In the genomic region with DNA sequence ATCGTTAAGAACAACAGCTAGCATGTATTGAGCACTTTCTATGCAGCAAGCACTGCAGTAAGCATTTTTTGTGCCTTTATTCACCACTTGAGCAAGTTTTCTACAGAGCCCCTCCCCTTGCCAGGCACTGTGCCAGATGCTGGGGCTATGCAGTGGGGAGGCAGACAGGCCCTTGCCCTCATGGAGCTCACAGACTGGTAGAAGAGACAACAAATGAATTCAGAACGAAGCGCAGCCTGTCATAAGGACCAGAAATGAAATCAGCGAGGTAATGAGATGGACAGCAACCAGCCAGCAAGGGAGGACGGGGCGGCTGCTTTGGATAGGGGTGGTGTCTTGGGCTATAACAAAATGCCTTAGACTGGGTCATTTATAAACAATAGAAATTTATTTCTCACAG, we compare ENCODE assay signal across 1 cellular context.
A peak's percentile ranks its signal among the peaks of the same experiment; 100 is the strongest.
TF ChIP-seq lines count a peak whose summit lies in the region.

No MANE protein-coding gene starts in this region.

TF ChIP-seq in HepG2, 621 proteins besides CTCF, POLR2A, EP300 and RAD21 (continues in another document):
- TF ChIP-seq, protein P1, sequence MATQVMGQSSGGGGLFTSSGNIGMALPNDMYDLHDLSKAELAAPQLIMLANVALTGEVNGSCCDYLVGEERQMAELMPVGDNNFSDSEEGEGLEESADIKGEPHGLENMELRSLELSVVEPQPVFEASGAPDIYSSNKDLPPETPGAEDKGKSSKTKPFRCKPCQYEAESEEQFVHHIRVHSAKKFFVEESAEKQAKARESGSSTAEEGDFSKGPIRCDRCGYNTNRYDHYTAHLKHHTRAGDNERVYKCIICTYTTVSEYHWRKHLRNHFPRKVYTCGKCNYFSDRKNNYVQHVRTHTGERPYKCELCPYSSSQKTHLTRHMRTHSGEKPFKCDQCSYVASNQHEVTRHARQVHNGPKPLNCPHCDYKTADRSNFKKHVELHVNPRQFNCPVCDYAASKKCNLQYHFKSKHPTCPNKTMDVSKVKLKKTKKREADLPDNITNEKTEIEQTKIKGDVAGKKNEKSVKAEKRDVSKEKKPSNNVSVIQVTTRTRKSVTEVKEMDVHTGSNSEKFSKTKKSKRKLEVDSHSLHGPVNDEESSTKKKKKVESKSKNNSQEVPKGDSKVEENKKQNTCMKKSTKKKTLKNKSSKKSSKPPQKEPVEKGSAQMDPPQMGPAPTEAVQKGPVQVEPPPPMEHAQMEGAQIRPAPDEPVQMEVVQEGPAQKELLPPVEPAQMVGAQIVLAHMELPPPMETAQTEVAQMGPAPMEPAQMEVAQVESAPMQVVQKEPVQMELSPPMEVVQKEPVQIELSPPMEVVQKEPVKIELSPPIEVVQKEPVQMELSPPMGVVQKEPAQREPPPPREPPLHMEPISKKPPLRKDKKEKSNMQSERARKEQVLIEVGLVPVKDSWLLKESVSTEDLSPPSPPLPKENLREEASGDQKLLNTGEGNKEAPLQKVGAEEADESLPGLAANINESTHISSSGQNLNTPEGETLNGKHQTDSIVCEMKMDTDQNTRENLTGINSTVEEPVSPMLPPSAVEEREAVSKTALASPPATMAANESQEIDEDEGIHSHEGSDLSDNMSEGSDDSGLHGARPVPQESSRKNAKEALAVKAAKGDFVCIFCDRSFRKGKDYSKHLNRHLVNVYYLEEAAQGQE (IDR thresholded peaks at IDR 0.05; ENCODE audit: borderline replicate concordance in 1 of 2, low read depth in 1 of 2, low read length in 2 of 2) = no peak
- no peak for TF ChIP-seq DNMT3B (CRISPR knock-in tag; conservative IDR thresholded peaks at IDR 0.05)
- no peak for TF ChIP-seq ZNF350 (CRISPR knock-in tag; IDR thresholded peaks at IDR 0.05; ENCODE audit: borderline replicate concordance, low read depth)
- peak; percentile 47; the same call in 1 of the 2 replicates for TF ChIP-seq SALL1 (CRISPR knock-in tag; IDR thresholded peaks at IDR 0.05)
- TF ChIP-seq RBAK (CRISPR knock-in tag; IDR thresholded peaks at IDR 0.05) = no peak
- 0 out of 2 replicates have a peak, but pooled peaks have one; percentile 26 for TF ChIP-seq JUN (CRISPR knock-in tag; IDR thresholded peaks at IDR 0.05)
- no peak for TF ChIP-seq DNMT1 (CRISPR knock-in tag; IDR thresholded peaks at IDR 0.05)
- TF ChIP-seq, protein P2, sequence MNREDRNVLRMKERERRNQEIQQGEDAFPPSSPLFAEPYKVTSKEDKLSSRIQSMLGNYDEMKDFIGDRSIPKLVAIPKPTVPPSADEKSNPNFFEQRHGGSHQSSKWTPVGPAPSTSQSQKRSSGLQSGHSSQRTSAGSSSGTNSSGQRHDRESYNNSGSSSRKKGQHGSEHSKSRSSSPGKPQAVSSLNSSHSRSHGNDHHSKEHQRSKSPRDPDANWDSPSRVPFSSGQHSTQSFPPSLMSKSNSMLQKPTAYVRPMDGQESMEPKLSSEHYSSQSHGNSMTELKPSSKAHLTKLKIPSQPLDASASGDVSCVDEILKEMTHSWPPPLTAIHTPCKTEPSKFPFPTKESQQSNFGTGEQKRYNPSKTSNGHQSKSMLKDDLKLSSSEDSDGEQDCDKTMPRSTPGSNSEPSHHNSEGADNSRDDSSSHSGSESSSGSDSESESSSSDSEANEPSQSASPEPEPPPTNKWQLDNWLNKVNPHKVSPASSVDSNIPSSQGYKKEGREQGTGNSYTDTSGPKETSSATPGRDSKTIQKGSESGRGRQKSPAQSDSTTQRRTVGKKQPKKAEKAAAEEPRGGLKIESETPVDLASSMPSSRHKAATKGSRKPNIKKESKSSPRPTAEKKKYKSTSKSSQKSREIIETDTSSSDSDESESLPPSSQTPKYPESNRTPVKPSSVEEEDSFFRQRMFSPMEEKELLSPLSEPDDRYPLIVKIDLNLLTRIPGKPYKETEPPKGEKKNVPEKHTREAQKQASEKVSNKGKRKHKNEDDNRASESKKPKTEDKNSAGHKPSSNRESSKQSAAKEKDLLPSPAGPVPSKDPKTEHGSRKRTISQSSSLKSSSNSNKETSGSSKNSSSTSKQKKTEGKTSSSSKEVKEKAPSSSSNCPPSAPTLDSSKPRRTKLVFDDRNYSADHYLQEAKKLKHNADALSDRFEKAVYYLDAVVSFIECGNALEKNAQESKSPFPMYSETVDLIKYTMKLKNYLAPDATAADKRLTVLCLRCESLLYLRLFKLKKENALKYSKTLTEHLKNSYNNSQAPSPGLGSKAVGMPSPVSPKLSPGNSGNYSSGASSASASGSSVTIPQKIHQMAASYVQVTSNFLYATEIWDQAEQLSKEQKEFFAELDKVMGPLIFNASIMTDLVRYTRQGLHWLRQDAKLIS (CRISPR knock-in tag; IDR thresholded peaks at IDR 0.05) = no peak
- TF ChIP-seq, protein P3, sequence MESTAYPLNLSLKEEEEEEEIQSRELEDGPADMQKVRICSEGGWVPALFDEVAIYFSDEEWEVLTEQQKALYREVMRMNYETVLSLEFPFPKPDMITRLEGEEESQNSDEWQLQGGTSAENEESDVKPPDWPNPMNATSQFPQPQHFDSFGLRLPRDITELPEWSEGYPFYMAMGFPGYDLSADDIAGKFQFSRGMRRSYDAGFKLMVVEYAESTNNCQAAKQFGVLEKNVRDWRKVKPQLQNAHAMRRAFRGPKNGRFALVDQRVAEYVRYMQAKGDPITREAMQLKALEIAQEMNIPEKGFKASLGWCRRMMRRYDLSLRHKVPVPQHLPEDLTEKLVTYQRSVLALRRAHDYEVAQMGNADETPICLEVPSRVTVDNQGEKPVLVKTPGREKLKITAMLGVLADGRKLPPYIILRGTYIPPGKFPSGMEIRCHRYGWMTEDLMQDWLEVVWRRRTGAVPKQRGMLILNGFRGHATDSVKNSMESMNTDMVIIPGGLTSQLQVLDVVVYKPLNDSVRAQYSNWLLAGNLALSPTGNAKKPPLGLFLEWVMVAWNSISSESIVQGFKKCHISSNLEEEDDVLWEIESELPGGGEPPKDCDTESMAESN (CRISPR knock-in tag; conservative IDR thresholded peaks at IDR 0.05) = peak; percentile 84
- no peak for TF ChIP-seq CENPT (CRISPR knock-in tag; IDR thresholded peaks at IDR 0.05; ENCODE audit: low read depth)
- TF ChIP-seq BORCS8-MEF2B (CRISPR knock-in tag; IDR thresholded peaks at IDR 0.05) = no peak
- TF ChIP-seq, protein P4, sequence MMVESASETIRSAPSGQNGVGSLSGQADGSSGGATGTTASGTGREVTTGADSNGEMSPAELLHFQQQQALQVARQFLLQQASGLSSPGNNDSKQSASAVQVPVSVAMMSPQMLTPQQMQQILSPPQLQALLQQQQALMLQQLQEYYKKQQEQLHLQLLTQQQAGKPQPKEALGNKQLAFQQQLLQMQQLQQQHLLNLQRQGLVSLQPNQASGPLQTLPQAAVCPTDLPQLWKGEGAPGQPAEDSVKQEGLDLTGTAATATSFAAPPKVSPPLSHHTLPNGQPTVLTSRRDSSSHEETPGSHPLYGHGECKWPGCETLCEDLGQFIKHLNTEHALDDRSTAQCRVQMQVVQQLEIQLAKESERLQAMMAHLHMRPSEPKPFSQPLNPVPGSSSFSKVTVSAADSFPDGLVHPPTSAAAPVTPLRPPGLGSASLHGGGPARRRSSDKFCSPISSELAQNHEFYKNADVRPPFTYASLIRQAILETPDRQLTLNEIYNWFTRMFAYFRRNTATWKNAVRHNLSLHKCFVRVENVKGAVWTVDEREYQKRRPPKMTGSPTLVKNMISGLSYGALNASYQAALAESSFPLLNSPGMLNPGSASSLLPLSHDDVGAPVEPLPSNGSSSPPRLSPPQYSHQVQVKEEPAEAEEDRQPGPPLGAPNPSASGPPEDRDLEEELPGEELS (CRISPR knock-in tag; IDR thresholded peaks at IDR 0.05) = peak; percentile 24; the same call in 1 of the 2 replicates
- TF ChIP-seq YY1 (IDR thresholded peaks at IDR 0.05; ENCODE audit: insufficient read depth, insufficient replicate concordance, low read depth, low read length) = no peak
- no peak for TF ChIP-seq ZBTB3 (CRISPR knock-in tag; IDR thresholded peaks at IDR 0.05; ENCODE audit: borderline replicate concordance, low read depth)
- TF ChIP-seq KLF11 (CRISPR knock-in tag; IDR thresholded peaks at IDR 0.05) = no peak
- no peak for TF ChIP-seq MEIS1 (CRISPR knock-in tag; IDR thresholded peaks at IDR 0.05; ENCODE audit: borderline replicate concordance)
- no peak for TF ChIP-seq NKX3-1 (CRISPR knock-in tag; IDR thresholded peaks at IDR 0.05)
- TF ChIP-seq ZNF614 (CRISPR knock-in tag; IDR thresholded peaks at IDR 0.05; ENCODE audit: borderline replicate concordance) = no peak
- no peak for TF ChIP-seq RBM39 (IDR thresholded peaks at IDR 0.05; ENCODE audit: low read depth, low read length, poor library complexity, severe bottlenecking)
- peak in 1 of 2 experiments; percentile 27; a peak in 1 of 4 replicates for TF ChIP-seq MAFK (conservative IDR thresholded peaks at IDR 0.05 in 1 of 2, IDR thresholded peaks at IDR 0.05 in 1 of 2; ENCODE audit: low read length in 2 of 2)
- TF ChIP-seq SMAD1 (CRISPR knock-in tag; IDR thresholded peaks at IDR 0.05; ENCODE audit: borderline replicate concordance, low read depth) = 0 out of 2 replicates have a peak, but pooled peaks have one; percentile 49
- TF ChIP-seq ZNF124 (CRISPR knock-in tag; IDR thresholded peaks at IDR 0.05) = no peak
- TF ChIP-seq, protein P5, sequence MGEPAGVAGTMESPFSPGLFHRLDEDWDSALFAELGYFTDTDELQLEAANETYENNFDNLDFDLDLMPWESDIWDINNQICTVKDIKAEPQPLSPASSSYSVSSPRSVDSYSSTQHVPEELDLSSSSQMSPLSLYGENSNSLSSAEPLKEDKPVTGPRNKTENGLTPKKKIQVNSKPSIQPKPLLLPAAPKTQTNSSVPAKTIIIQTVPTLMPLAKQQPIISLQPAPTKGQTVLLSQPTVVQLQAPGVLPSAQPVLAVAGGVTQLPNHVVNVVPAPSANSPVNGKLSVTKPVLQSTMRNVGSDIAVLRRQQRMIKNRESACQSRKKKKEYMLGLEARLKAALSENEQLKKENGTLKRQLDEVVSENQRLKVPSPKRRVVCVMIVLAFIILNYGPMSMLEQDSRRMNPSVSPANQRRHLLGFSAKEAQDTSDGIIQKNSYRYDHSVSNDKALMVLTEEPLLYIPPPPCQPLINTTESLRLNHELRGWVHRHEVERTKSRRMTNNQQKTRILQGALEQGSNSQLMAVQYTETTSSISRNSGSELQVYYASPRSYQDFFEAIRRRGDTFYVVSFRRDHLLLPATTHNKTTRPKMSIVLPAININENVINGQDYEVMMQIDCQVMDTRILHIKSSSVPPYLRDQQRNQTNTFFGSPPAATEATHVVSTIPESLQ (CRISPR knock-in tag; conservative IDR thresholded peaks at IDR 0.05) = no peak
- TF ChIP-seq MBNL3 (CRISPR knock-in tag; conservative IDR thresholded peaks at IDR 0.05) = no peak
- no peak for TF ChIP-seq ZSCAN31 (CRISPR knock-in tag; IDR thresholded peaks at IDR 0.05; ENCODE audit: low read depth)
- 0 out of 2 replicates have a peak, but pooled peaks have one; percentile 13 for TF ChIP-seq MAFF (IDR thresholded peaks at IDR 0.05; ENCODE audit: low read depth, low read length)
- TF ChIP-seq, protein P6, sequence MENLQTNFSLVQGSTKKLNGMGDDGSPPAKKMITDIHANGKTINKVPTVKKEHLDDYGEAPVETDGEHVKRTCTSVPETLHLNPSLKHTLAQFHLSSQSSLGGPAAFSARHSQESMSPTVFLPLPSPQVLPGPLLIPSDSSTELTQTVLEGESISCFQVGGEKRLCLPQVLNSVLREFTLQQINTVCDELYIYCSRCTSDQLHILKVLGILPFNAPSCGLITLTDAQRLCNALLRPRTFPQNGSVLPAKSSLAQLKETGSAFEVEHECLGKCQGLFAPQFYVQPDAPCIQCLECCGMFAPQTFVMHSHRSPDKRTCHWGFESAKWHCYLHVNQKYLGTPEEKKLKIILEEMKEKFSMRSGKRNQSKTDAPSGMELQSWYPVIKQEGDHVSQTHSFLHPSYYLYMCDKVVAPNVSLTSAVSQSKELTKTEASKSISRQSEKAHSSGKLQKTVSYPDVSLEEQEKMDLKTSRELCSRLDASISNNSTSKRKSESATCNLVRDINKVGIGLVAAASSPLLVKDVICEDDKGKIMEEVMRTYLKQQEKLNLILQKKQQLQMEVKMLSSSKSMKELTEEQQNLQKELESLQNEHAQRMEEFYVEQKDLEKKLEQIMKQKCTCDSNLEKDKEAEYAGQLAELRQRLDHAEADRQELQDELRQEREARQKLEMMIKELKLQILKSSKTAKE (CRISPR knock-in tag; IDR thresholded peaks at IDR 0.05; ENCODE audit: borderline replicate concordance) = no peak
- 0 out of 2 replicates have a peak, but pooled peaks have one; percentile 11 for TF ChIP-seq HNF4A (CRISPR knock-in tag; IDR thresholded peaks at IDR 0.05)
- TF ChIP-seq ZSCAN25 (CRISPR knock-in tag; IDR thresholded peaks at IDR 0.05) = no peak
- no peak for TF ChIP-seq KLF9 (CRISPR knock-in tag; IDR thresholded peaks at IDR 0.05; ENCODE audit: low read depth)
- TF ChIP-seq, protein P7, sequence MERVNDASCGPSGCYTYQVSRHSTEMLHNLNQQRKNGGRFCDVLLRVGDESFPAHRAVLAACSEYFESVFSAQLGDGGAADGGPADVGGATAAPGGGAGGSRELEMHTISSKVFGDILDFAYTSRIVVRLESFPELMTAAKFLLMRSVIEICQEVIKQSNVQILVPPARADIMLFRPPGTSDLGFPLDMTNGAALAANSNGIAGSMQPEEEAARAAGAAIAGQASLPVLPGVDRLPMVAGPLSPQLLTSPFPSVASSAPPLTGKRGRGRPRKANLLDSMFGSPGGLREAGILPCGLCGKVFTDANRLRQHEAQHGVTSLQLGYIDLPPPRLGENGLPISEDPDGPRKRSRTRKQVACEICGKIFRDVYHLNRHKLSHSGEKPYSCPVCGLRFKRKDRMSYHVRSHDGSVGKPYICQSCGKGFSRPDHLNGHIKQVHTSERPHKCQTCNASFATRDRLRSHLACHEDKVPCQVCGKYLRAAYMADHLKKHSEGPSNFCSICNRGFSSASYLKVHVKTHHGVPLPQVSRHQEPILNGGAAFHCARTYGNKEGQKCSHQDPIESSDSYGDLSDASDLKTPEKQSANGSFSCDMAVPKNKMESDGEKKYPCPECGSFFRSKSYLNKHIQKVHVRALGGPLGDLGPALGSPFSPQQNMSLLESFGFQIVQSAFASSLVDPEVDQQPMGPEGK (CRISPR knock-in tag; IDR thresholded peaks at IDR 0.05) = 0 out of 2 replicates have a peak, but pooled peaks have one; percentile 47
- TF ChIP-seq REL (CRISPR knock-in tag; conservative IDR thresholded peaks at IDR 0.05) = no peak
- TF ChIP-seq ZFX (CRISPR knock-in tag; IDR thresholded peaks at IDR 0.05; ENCODE audit: low read depth) = 0 out of 2 replicates have a peak, but pooled peaks have one; percentile 9
- TF ChIP-seq, protein P8, sequence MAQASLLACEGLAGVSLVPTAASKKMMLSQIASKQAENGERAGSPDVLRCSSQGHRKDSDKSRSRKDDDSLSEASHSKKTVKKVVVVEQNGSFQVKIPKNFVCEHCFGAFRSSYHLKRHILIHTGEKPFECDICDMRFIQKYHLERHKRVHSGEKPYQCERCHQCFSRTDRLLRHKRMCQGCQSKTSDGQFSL (CRISPR knock-in tag; IDR thresholded peaks at IDR 0.05) = no peak
- TF ChIP-seq, protein P9, sequence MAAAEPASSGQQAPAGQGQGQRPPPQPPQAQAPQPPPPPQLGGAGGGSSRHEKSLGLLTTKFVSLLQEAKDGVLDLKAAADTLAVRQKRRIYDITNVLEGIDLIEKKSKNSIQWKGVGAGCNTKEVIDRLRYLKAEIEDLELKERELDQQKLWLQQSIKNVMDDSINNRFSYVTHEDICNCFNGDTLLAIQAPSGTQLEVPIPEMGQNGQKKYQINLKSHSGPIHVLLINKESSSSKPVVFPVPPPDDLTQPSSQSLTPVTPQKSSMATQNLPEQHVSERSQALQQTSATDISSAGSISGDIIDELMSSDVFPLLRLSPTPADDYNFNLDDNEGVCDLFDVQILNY (CRISPR knock-in tag; conservative IDR thresholded peaks at IDR 0.05) = no peak
- TF ChIP-seq ATF1 (CRISPR knock-in tag; IDR thresholded peaks at IDR 0.05) = no peak
- no peak for TF ChIP-seq ZNF552 (CRISPR knock-in tag; IDR thresholded peaks at IDR 0.05; ENCODE audit: borderline replicate concordance)
- TF ChIP-seq MYNN (CRISPR knock-in tag; IDR thresholded peaks at IDR 0.05; ENCODE audit: low read depth) = no peak
- no peak for TF ChIP-seq ARID2 (CRISPR knock-in tag; IDR thresholded peaks at IDR 0.05; ENCODE audit: borderline replicate concordance)
- TF ChIP-seq ZNF207 (IDR thresholded peaks at IDR 0.05; ENCODE audit: borderline replicate concordance) = no peak
- TF ChIP-seq KDM1A (CRISPR knock-in tag; IDR thresholded peaks at IDR 0.05) = 0 out of 2 replicates have a peak, but pooled peaks have one; percentile 54
- TF ChIP-seq SNAI1 (CRISPR knock-in tag; IDR thresholded peaks at IDR 0.05; ENCODE audit: borderline replicate concordance) = no peak
